17 cellular contexts compared by ENCODE assay signal in the genomic region with DNA sequence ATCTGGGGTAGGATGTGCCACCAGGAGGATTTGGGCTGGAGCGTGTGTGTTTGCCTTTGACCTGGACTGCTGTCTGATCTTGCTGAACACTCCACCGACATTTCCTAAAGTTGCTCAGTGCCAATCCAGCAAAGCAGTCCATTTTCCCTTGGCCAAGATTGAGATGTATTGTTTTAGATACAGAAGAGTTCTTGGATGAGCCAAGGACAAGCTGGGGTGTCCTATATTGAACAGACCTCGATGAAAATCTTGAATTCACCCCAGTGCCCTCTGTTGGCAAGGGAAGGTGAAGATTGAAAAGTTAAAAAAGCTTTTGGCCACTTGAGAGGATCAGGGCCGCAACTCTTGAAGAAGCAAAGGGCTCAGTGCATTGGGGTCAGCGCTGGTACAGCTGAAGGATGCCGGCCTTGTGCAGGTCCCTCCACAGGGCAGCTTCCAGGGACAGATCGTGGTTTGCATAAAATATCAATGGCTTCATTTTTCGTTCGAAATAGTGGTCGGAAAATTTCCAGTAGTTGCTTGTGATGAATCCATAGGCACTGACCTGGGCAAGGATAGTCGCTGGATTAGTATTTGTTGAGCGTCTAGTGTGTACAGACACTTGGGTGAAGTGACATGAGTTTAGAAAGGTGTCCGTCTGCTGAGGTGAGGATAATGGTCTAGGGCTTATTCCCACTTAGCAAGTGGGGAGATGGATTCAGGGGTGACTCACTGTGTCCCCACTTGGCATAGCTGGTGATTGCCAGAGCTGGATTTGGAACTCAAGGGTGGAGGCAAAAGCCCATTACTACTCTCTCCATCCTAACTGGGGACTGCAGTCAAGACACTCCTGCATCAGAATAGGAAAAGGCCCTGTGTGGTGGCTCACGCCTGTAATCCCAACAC. TPM values are rescaled to one million over a fixed set of nuclear protein-coding genes. Genes with fewer than 3 reads are reported as not detected.
DNase-seq lines count a peak whose midpoint lies in the region; ATAC-seq, FAIRE-seq and TF ChIP-seq lines count a peak whose summit lies in the region.
"Had no signal": no experiment of that assay in that cellular context is flagged by ENCODE, and none has a peak within 500 bp of the region (broad histone marks: within the 10 kb centered on the region; RNA-seq: fewer than 3 reads in every experiment).

No MANE protein-coding gene starts in this region.

- H4K91ac ChIP-seq in H1 (replicated peaks; ENCODE audit: insufficient read length, low read length): no peak overlapping the region
- no peak overlapping the region for H4K91ac ChIP-seq in neuronal stem cell (ENCODE audit: low read depth, low read length, poor library complexity)

- H3K4me3 ChIP-seq in Panc1 (ENCODE audit: low read depth in 2 of 2, low read length in 2 of 2): no peak overlapping the region
- no peak overlapping the region for H3K4me3 ChIP-seq in H1 (ENCODE audit: extremely low read depth in 1 of 4, insufficient read depth in 2 of 4, low read depth in 3 of 4, low read length in 4 of 4)
- no peak overlapping the region for H3K4me3 ChIP-seq in neuronal stem cell (ENCODE audit: low read length in 2 of 2)
- H3K4me3 ChIP-seq: gastroesophageal sphincter, vagina had no signal

- no peak for ATAC-seq in stimulated activated naive CD8-positive, alpha-beta T cell treated with anti-CD3 and anti-CD28 coated beads, Interleukin-15, Interleukin-2, amounts not matched to agents 100 U/mL and 50 U/mL, for 24 hours
- ATAC-seq in Panc1: no peak
- ATAC-seq: gastroesophageal sphincter had no signal

- no peak overlapping the region; the same call in 1 of the 2 replicates for H4K8ac ChIP-seq in H1 (ENCODE audit: extremely low read depth, insufficient read depth, low read length)
- H4K8ac ChIP-seq in neuronal stem cell (ENCODE audit: low read depth, low read length): no peak overlapping the region

- H2AFZ ChIP-seq in H1 (ENCODE audit: low read length) (no peak overlapping the region), neuronal stem cell (ENCODE audit: low read length) (no peak overlapping the region)

- H4K5ac ChIP-seq in H1 (ENCODE audit: insufficient read length, low read depth, low read length): no peak overlapping the region

- peak in 1 of 2 experiments; percentile 17; a peak in 2 of 4 replicates for TF ChIP-seq RAD21 in H1 (IDR thresholded peaks at IDR 0.05 in 1 of 2, conservative IDR thresholded peaks at IDR 0.05 in 1 of 2; ENCODE audit: low read depth in 2 of 2, low read length in 2 of 2)

- H3K36me3 ChIP-seq in Panc1 (ENCODE audit: control insufficient read depth, insufficient read depth, low read length): peaks cover 6% of the 10 kb centered on the region; the same call in 1 of the 2 replicates
- peaks cover 22 to 50% (median 37%) of the 10 kb centered on the region in 4 experiments for H3K36me3 ChIP-seq in H1 (ENCODE audit: control insufficient read depth in 2 of 4, insufficient read depth in 4 of 4, low read length in 3 of 4)
- peaks cover 24 to 57% of the 10 kb centered on the region in 2 donors for H3K36me3 ChIP-seq in neuronal stem cell (replicated peaks in 1 of 2; ENCODE audit: control insufficient read depth in 2 of 2, insufficient read depth in 2 of 2, low read length in 2 of 2)

- H2BK120ac ChIP-seq in H1 (replicated peaks; ENCODE audit: low read depth, low read length): no peak overlapping the region
- no peak overlapping the region for H2BK120ac ChIP-seq in neuronal stem cell (ENCODE audit: low read depth, low read length)

- H3K9me3 Mint-ChIP-seq in stimulated activated naive CD8-positive, alpha-beta T cell treated with anti-CD3 and anti-CD28 coated beads, Interleukin-15, Interleukin-2, amounts not matched to agents 100 ng/mL and 50 ng/mL, for 24 hours: no peaks in the 10 kb centered on the region

- peaks cover 32 to 35% of the 10 kb centered on the region in 2 experiments for H4K20me1 ChIP-seq in H1 (replicated peaks in 1 of 2; ENCODE audit: control insufficient read depth in 1 of 2, insufficient read depth in 2 of 2, low read length in 2 of 2)

- peaks cover 0 to 19% of the 10 kb centered on the region in 2 experiments; a peak in 3 of 4 replicates for H3K79me2 ChIP-seq in H1 (ENCODE audit: control insufficient read depth in 1 of 2, insufficient read depth in 2 of 2, low read length in 2 of 2)

- POLR2A ChIA-PET in Panc1 (lab: Charles Lee): interaction anchor here (0.6 to 1.1 kb wide), 4 partner anchors 8 to 1789 kb away, joined by 7 to 11 read pairs (median 8); a partner anchor contains a TSS
- POLR2A ChIA-PET in H1 (lab: Charles Lee; ENCODE audit: partially characterized antibody): interaction anchor here (0.7 to 7.7 kb wide), 24 partner anchors 7 to 118 kb away, joined by 3 to 133 read pairs (median 4); a partner anchor contains a TSS

- H3K4ac ChIP-seq in H1 (replicated peaks; ENCODE audit: insufficient read length, low read depth, low read length) (no peak overlapping the region), neuronal stem cell (ENCODE audit: low read length) (no peak overlapping the region)

- H2BK12ac ChIP-seq in H1 (ENCODE audit: low read depth, low read length): no peak overlapping the region
- H2BK12ac ChIP-seq in neuronal stem cell (ENCODE audit: low read length): no peak overlapping the region

- in situ Hi-C loops in Panc1 (cut with HindIII; ENCODE audit: low pct_unique_long_range_greater_than_20kb, low sequenced_read_pairs): no loop called here

- H3K9ac ChIP-seq in H1 (replicated peaks in 1 of 4; ENCODE audit: extremely low read depth in 1 of 4, low read depth in 3 of 4, low read length in 3 of 4) (no peak overlapping the region), neuronal stem cell (ENCODE audit: low read depth, low read length, poor library complexity) (no peak overlapping the region)

- no peak overlapping the region for H3K23ac ChIP-seq in H1 (ENCODE audit: insufficient read length)
- no peak overlapping the region for H3K23ac ChIP-seq in neuronal stem cell (ENCODE audit: low read depth, low read length, poor library complexity)

- no peaks in the 10 kb centered on the region; the same call in 1 of the 2 replicates for H3K23me2 ChIP-seq in H1 (ENCODE audit: low read depth, low read length)

- no peaks in the 10 kb centered on the region for H3K9me3 ChIP-seq in Panc1 (ENCODE audit: control insufficient read depth, insufficient read depth, low read depth, low read length)
- H3K9me3 ChIP-seq in H1 (ENCODE audit: insufficient read depth in 2 of 2, low read depth in 1 of 2, low read length in 1 of 2): no peaks in the 10 kb centered on the region
- peaks cover 0 to 2% of the 10 kb centered on the region in 2 donors for H3K9me3 ChIP-seq in neuronal stem cell (replicated peaks in 1 of 2; ENCODE audit: control insufficient read depth in 2 of 2, insufficient read depth in 1 of 2, low read depth in 1 of 2, low read length in 2 of 2)
- H3K9me3 ChIP-seq: gastroesophageal sphincter, vagina had no signal

- H3K27ac ChIP-seq in Panc1 (ENCODE audit: low read length): peak overlapping the region; percentile 85
- peak overlapping the region; percentile 29; the same call in 1 of the 2 replicates for H3K27ac ChIP-seq in H1 (ENCODE audit: low read depth, low read length)
- H3K27ac ChIP-seq in neuronal stem cell (replicated peaks; ENCODE audit: low read length): no peak overlapping the region
- H3K27ac ChIP-seq: brain microvascular endothelial cell, gastroesophageal sphincter, vagina had no signal

- H3K27ac Mint-ChIP-seq in stimulated activated naive CD8-positive, alpha-beta T cell treated with anti-CD3 and anti-CD28 coated beads, Interleukin-15, Interleukin-2, amounts not matched to agents 100 ng/mL and 50 ng/mL, for 24 hours: peak overlapping the region; percentile 60

- no peak for FAIRE-seq in H1 (lab: Jason Lieb, UNC)
- FAIRE-seq: islet of Langerhans had no signal

- H3K36me3 Mint-ChIP-seq in stimulated activated naive CD8-positive, alpha-beta T cell treated with anti-CD3 and anti-CD28 coated beads, Interleukin-15, Interleukin-2, amounts not matched to agents 100 ng/mL and 50 ng/mL, for 24 hours (ENCODE audit: low read depth): peaks cover 57% of the 10 kb centered on the region

- H3K4me3 Mint-ChIP-seq in stimulated activated naive CD8-positive, alpha-beta T cell treated with anti-CD3 and anti-CD28 coated beads, Interleukin-15, Interleukin-2, amounts not matched to agents 100 ng/mL and 50 ng/mL, for 24 hours: peak overlapping the region; percentile 42

- H2BK15ac ChIP-seq in H1 (ENCODE audit: low read length): no peak overlapping the region
- no peak overlapping the region for H2BK15ac ChIP-seq in neuronal stem cell (ENCODE audit: low read length)

- no peak for TF ChIP-seq EP300 in H1 (IDR thresholded peaks at IDR 0.05; ENCODE audit: borderline replicate concordance in 1 of 2, low read depth in 2 of 2, low read length in 2 of 2)

- H3K4me1 ChIP-seq in Panc1 (ENCODE audit: control insufficient read depth, insufficient read depth, low read length) (peaks cover 76% of the 10 kb centered on the region), H1 (replicated peaks in 1 of 4; ENCODE audit: control insufficient read depth in 3 of 4, insufficient read depth in 4 of 4, low read length in 3 of 4) (peaks cover 0 to 21% (median 5%) of the 10 kb centered on the region in 4 experiments; a peak in 6 of 7 replicates), neuronal stem cell (ENCODE audit: control insufficient read depth in 2 of 2, insufficient read depth in 1 of 2, low read depth in 1 of 2, low read length in 2 of 2) (peaks cover 8 to 11% of the 10 kb centered on the region in 2 donors)

- no peaks in the 10 kb centered on the region for H3K27me3 ChIP-seq in Panc1 (ENCODE audit: control insufficient read depth, insufficient read depth, low read length)
- no peaks in the 10 kb centered on the region; a peak in 1 of 7 replicates for H3K27me3 ChIP-seq in H1 (replicated peaks in 1 of 4; ENCODE audit: control insufficient read depth in 3 of 4, extremely low read depth in 1 of 4, insufficient read depth in 3 of 4, low read length in 3 of 4)
- H3K27me3 ChIP-seq in neuronal stem cell (ENCODE audit: control insufficient read depth in 3 of 3, insufficient read depth in 3 of 3, low read depth in 1 of 3, low read length in 3 of 3): peaks cover 0 to 4% (median 0%) of the 10 kb centered on the region in 3 experiments
- H3K27me3 ChIP-seq: brain microvascular endothelial cell, vagina had no signal

- intact Hi-C loops in Panc1 (cut with micrococcal nuclease; ENCODE audit: unreplicated experiment): loop anchor here (10.0 kb wide), 1 partner anchor 59 kb away; no protein-coding TSS in a partner anchor

- CTCF ChIA-PET in Panc1 (lab: Charles Lee): interaction anchor here (0.6 to 1.1 kb wide), 2 partner anchors 9 to 20 kb away, joined by 3 to 6 read pairs; a partner anchor contains a TSS
- CTCF ChIA-PET in H1 (lab: Charles Lee; ENCODE audit: partially characterized antibody): interaction anchor here (0.8 to 9.3 kb wide), 20 partner anchors 9 to 704 kb away, joined by 3 to 71 read pairs (median 4); no protein-coding TSS in a partner anchor

- WGBS in H1 (ENCODE audit: extremely low coverage in 1 of 2, insufficient coverage in 1 of 2, insufficient read length in 1 of 2, insufficient replicate concordance in 2 of 2, low coverage in 1 of 2, low lambda C conversion rate in 2 of 2, missing lambda C conversion rate in 1 of 2), 2 experiments: 92% methylated on average over 14 of the region's 14 CpGs; no CpG with 5 or more reads in 1 of the 2 experiments
- WGBS in neuronal stem cell (ENCODE audit: extremely low coverage in 2 of 2, insufficient read length in 2 of 2, insufficient replicate concordance in 1 of 2), 2 donors: no CpG with 5 or more reads among the region's 14 CpGs

- H2BK20ac ChIP-seq in H1 (ENCODE audit: low read length): no peak overlapping the region

- peaks cover 56% of the 10 kb centered on the region for H3K4me1 Mint-ChIP-seq in stimulated activated naive CD8-positive, alpha-beta T cell treated with anti-CD3 and anti-CD28 coated beads, Interleukin-15, Interleukin-2, amounts not matched to agents 100 ng/mL and 50 ng/mL, for 24 hours (ENCODE audit: low read depth)

- H2BK5ac ChIP-seq in H1 (ENCODE audit: low read depth, low read length): no peak overlapping the region
- no peak overlapping the region for H2BK5ac ChIP-seq in neuronal stem cell (ENCODE audit: low read length)

- H3K4me2 ChIP-seq in H1 (ENCODE audit: insufficient read depth in 1 of 2, low read depth in 2 of 2, low read length in 2 of 2) (no peak overlapping the region), neuronal stem cell (ENCODE audit: insufficient read depth, low read length, poor library complexity, severe bottlenecking) (no peak overlapping the region)

- H2AK5ac ChIP-seq in H1 (ENCODE audit: low read depth, low read length) (no peak overlapping the region), neuronal stem cell (ENCODE audit: low read depth, low read length) (no peak overlapping the region)

- TSS peak; percentile 82 for BruUV-seq in Panc1 (replicated peaks; lab: Mats Ljungman, UMichigan)

- TF ChIP-seq POLR2A in H1 (IDR thresholded peaks at IDR 0.05; ENCODE audit: control extremely low read depth in 1 of 2, low read depth in 2 of 2, low read length in 2 of 2): peak in 1 of 2 experiments; percentile 15

- H3K79me1 ChIP-seq in H1 (ENCODE audit: low read depth, low read length): peaks cover 10% of the 10 kb centered on the region
- H3K79me1 ChIP-seq in neuronal stem cell (ENCODE audit: low read depth, low read length): no peaks in the 10 kb centered on the region

- H3K18ac ChIP-seq in H1 (ENCODE audit: extremely low read depth, low read length): no peak overlapping the region
- no peak overlapping the region for H3K18ac ChIP-seq in neuronal stem cell (ENCODE audit: low read length)

- H3K27me3 Mint-ChIP-seq in stimulated activated naive CD8-positive, alpha-beta T cell treated with anti-CD3 and anti-CD28 coated beads, Interleukin-15, Interleukin-2, amounts not matched to agents 100 ng/mL and 50 ng/mL, for 24 hours: no peaks in the 10 kb centered on the region

- H3K14ac ChIP-seq in H1 (ENCODE audit: insufficient read length): no peak overlapping the region
- no peak overlapping the region for H3K14ac ChIP-seq in neuronal stem cell (ENCODE audit: low read length)

- TF ChIP-seq CTCF in Panc1 (IDR thresholded peaks at IDR 0.05) (no peak), H1 (IDR thresholded peaks at IDR 0.05; ENCODE audit: control extremely low read depth in 1 of 3, insufficient read depth in 1 of 3, low read depth in 1 of 3, low read length in 3 of 3) (peak in 1 of 3 experiments; percentile 14; a peak in 1 of 4 replicates), GM10266 (IDR thresholded peaks at IDR 0.05; ENCODE audit: control insufficient read depth, insufficient read depth, low read depth, missing control alignments) (no peak)

- no peak for DNase-seq in stimulated activated naive CD8-positive, alpha-beta T cell treated with anti-CD3 and anti-CD28 coated beads, Interleukin-15, Interleukin-2, amounts not matched to agents 100 U/mL and 50 U/mL, for 24 hours
- DNase-seq in Panc1 (ENCODE audit: low read depth, low spot score): no peak
- no peak for DNase-seq in H1 (ENCODE audit: low read depth in 1 of 2, low spot score in 2 of 2)
- no peak for DNase-seq in GM10266 (ENCODE audit: extremely low spot score)
- no peak for DNase-seq in NCI-H526 (lab: John Stamatoyannopoulos, UW)
- no peak for DNase-seq in NCI-H510A treated with DMSO at 0.1 percent for 48 hours (lab: John Stamatoyannopoulos, UW)
- DNase-seq in neuronal stem cell (ENCODE audit: low spot score): no peak
- DNase-seq: AML-193; brain microvascular endothelial cell; DND-41; effector memory CD4-positive, alpha-beta T cell; SW 1271 had no signal

- H3K56ac ChIP-seq in H1 (replicated peaks; ENCODE audit: insufficient read length, low read depth, low read length): no peak overlapping the region

RNA-seq across cellular contexts. Expression of a gene that starts 19.7 kb away (rescaled TPM):
- 23.0 TPM for total RNA-seq in Panc1 (2021; ENCODE audit: unreplicated experiment)
- polyA plus RNA-seq in Panc1 (2012; ENCODE audit: insufficient read length): 26.2 TPM
- total RNA-seq in H1 (2021; fragmentation: NEBNext Ultra II Directional; extraction: Animal tissue kit (Norgen Biotek cat#: 25700)): not detected in 2 replicates
- 0.09 TPM in 1 of 2 replicates, not detected in the other for polyA plus RNA-seq in H1 (2011; rRNA removed)
- not detected for polyA plus RNA-seq in H1 (2011; cell fraction: cytosol; rRNA removed)
- polyA plus RNA-seq in H1 (2011; cell fraction: nucleus; rRNA removed): not detected
- not detected in 4 replicates for polyA plus RNA-seq in H1 (2012, experiment 1 of 2)
- polyA plus RNA-seq in H1 (2012, experiment 2 of 2): not detected
- not detected for polyA plus RNA-seq in H1 (2013, experiment 1 of 2)
- not detected for polyA plus RNA-seq in H1 (2013, experiment 2 of 2)
- not detected in 2 replicates for polyA minus RNA-seq in H1 (2011; rRNA and poly(A)+ RNA removed)
- polyA minus RNA-seq in H1 (2011; cell fraction: cytosol; rRNA and poly(A)+ RNA removed): not detected
- polyA minus RNA-seq in H1 (2011; cell fraction: nucleus; rRNA and poly(A)+ RNA removed): not detected
- 0.35 TPM for polyA plus RNA-seq in neuronal stem cell (2013, experiment 1 of 2)
- polyA plus RNA-seq in neuronal stem cell (2013, experiment 2 of 2): 0.50 TPM

RNA-seq across cellular contexts. Expression of a gene that starts 26.1 kb away (rescaled TPM):
- 0.54 TPM for total RNA-seq in Panc1 (2021; ENCODE audit: unreplicated experiment)
- 1.6 TPM for polyA plus RNA-seq in Panc1 (2012; ENCODE audit: insufficient read length)
- 1.4 and 2.1 TPM in 2 replicates for total RNA-seq in H1 (2021; fragmentation: NEBNext Ultra II Directional; extraction: Animal tissue kit (Norgen Biotek cat#: 25700))
- 0.77 and 1.1 TPM in 2 replicates for polyA plus RNA-seq in H1 (2011; rRNA removed)
- 1.4 TPM for polyA plus RNA-seq in H1 (2011; cell fraction: cytosol; rRNA removed)
- polyA plus RNA-seq in H1 (2011; cell fraction: nucleus; rRNA removed): 3.1 TPM
- polyA plus RNA-seq in H1 (2012, experiment 1 of 2): 1.1 to 1.6 TPM (median 1.5 TPM) in 4 replicates
- 2.3 TPM for polyA plus RNA-seq in H1 (2012, experiment 2 of 2)
- polyA plus RNA-seq in H1 (2013, experiment 1 of 2): 2.0 TPM
- polyA plus RNA-seq in H1 (2013, experiment 2 of 2): 1.5 TPM
- polyA minus RNA-seq in H1 (2011; rRNA and poly(A)+ RNA removed): 0.12 and 0.22 TPM in 2 replicates
- not detected for polyA minus RNA-seq in H1 (2011; cell fraction: cytosol; rRNA and poly(A)+ RNA removed)
- polyA minus RNA-seq in H1 (2011; cell fraction: nucleus; rRNA and poly(A)+ RNA removed): 3.5 TPM
- 1.4 TPM for polyA plus RNA-seq in neuronal stem cell (2013, experiment 1 of 2)
- 1.2 TPM for polyA plus RNA-seq in neuronal stem cell (2013, experiment 2 of 2)
- total RNA-seq: H4 had no signal

RNA-seq across cellular contexts. Expression of a gene that starts 28.5 kb away (rescaled TPM):
- 6.0 TPM for total RNA-seq in Panc1 (2021; ENCODE audit: unreplicated experiment)
- 16.3 TPM for polyA plus RNA-seq in Panc1 (2012; ENCODE audit: insufficient read length)
- total RNA-seq in H1 (2021; fragmentation: NEBNext Ultra II Directional; extraction: Animal tissue kit (Norgen Biotek cat#: 25700)): 3.7 and 4.0 TPM in 2 replicates
- 2.7 and 3.3 TPM in 2 replicates for polyA plus RNA-seq in H1 (2011; rRNA removed)
- polyA plus RNA-seq in H1 (2011; cell fraction: cytosol; rRNA removed): 1.7 TPM
- polyA plus RNA-seq in H1 (2011; cell fraction: nucleus; rRNA removed): 1.7 TPM
- 1.4 to 3.4 TPM (median 2.9 TPM) in 4 replicates for polyA plus RNA-seq in H1 (2012, experiment 1 of 2)
- 4.0 TPM for polyA plus RNA-seq in H1 (2012, experiment 2 of 2)
- polyA plus RNA-seq in H1 (2013, experiment 1 of 2): 2.8 TPM
- polyA plus RNA-seq in H1 (2013, experiment 2 of 2): 2.8 TPM
- 0.19 and 1.4 TPM in 2 replicates for polyA minus RNA-seq in H1 (2011; rRNA and poly(A)+ RNA removed)
- 0.66 TPM for polyA minus RNA-seq in H1 (2011; cell fraction: cytosol; rRNA and poly(A)+ RNA removed)
- 0.80 TPM for polyA minus RNA-seq in H1 (2011; cell fraction: nucleus; rRNA and poly(A)+ RNA removed)
- 0.98 TPM for polyA plus RNA-seq in neuronal stem cell (2013, experiment 1 of 2)
- polyA plus RNA-seq in neuronal stem cell (2013, experiment 2 of 2): 0.96 TPM

Comparison
In these comparisons a context has a peak if more than half of its experiments do, and no peak if none do; other contexts are left out.
1. RNA of a gene that starts 19.7 kb away (total RNA-seq): 23.0 TPM in Panc1 (single experiment); not detected in H1; every median in the first group is over 10 times any median in the second.